8 cellular contexts compared by ENCODE assay signal in the genomic region with DNA sequence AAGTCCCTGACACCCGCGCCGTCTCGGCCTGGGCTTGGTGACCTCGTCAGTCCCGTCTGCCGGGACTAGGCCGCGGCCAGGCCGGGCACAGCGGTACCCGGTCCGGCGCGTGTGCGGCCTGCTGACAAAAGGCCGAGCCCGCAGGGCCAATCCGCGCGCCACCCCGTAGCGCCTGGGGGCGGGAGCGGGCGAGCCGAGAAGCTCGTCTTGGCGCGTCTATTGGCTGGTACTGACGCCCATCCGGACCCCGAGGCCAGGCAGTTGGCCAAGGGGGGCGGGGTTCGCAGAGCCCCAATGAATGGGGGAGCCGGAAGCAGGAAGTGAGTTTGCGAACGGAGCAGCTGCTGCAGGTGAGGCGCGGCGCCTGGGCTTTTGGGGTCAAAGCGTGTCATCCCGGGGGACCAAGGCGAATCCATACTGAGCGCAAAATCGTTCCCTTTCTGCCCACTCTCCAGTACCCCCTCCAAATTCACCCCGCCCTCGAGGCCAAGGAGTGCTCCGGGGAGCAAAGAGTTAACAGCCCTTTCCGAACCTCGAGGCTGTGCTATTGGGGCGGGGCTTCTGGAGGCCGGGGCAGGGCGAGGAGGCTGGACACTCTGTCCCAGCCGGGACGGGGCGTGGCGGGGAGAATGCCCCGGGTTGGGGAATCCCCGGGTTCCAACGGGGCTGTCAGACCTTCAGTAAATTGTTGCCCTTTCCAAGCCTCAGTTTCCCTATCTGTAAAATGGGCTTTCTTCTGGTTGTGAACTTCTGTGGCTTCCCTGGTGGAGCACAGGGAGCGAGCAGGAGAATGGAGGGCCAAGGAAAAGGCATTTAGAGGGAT. TPM values are rescaled to one million over a fixed set of nuclear protein-coding genes. Genes with fewer than 3 reads are reported as not detected.
A peak's percentile ranks its signal among the peaks of the same experiment; 100 is the strongest.
DNase-seq lines count a peak whose midpoint lies in the region; TF ChIP-seq lines count a peak whose summit lies in the region.

A gene with protein sequence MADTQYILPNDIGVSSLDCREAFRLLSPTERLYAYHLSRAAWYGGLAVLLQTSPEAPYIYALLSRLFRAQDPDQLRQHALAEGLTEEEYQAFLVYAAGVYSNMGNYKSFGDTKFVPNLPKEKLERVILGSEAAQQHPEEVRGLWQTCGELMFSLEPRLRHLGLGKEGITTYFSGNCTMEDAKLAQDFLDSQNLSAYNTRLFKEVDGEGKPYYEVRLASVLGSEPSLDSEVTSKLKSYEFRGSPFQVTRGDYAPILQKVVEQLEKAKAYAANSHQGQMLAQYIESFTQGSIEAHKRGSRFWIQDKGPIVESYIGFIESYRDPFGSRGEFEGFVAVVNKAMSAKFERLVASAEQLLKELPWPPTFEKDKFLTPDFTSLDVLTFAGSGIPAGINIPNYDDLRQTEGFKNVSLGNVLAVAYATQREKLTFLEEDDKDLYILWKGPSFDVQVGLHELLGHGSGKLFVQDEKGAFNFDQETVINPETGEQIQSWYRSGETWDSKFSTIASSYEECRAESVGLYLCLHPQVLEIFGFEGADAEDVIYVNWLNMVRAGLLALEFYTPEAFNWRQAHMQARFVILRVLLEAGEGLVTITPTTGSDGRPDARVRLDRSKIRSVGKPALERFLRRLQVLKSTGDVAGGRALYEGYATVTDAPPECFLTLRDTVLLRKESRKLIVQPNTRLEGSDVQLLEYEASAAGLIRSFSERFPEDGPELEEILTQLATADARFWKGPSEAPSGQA (plus strand): TSS at position 319 of the 823 bp plus-strand sequence. CDS start 1,767 bp downstream, outside the sequence.

- no peaks in the 10 kb centered on the region for H3K36me3 Mint-ChIP-seq in neural progenitor cell

- DNase-seq in HAP-1 (ENCODE audit: low spot score in 2 of 2) (peak; percentile 94 to 98), MM.1S (peak; percentile 99), SIG-M5 (lab: John Stamatoyannopoulos, UW) (peak; percentile 52), activated gamma-delta T cell treated with Interleukin-2 at 50 U/mL for 16 hours (peak; percentile 97), foreskin fibroblast (peak; percentile 96 to 99), neural progenitor cell (ENCODE audit: low spot score) (peak; percentile 99), stromal cell of bone marrow (ENCODE audit: low read depth) (peak; percentile 94)

- no peaks in the 10 kb centered on the region for H3K9me3 ChIP-seq in ES-I3 (ENCODE audit: control insufficient read depth, insufficient read depth, low read length)
- no peaks in the 10 kb centered on the region for H3K9me3 ChIP-seq in HAP-1
- no peaks in the 10 kb centered on the region for H3K9me3 ChIP-seq in MM.1S (replicated peaks; ENCODE audit: insufficient read depth, low read length)
- H3K9me3 ChIP-seq in neural progenitor cell (ENCODE audit: low read depth) = no peaks in the 10 kb centered on the region

- H3K9me2 ChIP-seq in MM.1S (replicated peaks; ENCODE audit: insufficient read depth, low read length) = no peaks in the 10 kb centered on the region

- H3F3A ChIP-seq in MM.1S (ENCODE audit: insufficient read depth, low read length) = no peaks in the 10 kb centered on the region
- H3F3A ChIP-seq in neural progenitor cell (ENCODE audit: low read depth) = peaks cover 41% of the 10 kb centered on the region

- peaks cover 30% of the 10 kb centered on the region for H3K79me2 ChIP-seq in MM.1S (ENCODE audit: low read length)
- H3K79me2 ChIP-seq in neural progenitor cell (ENCODE audit: low read depth) = peaks cover 20% of the 10 kb centered on the region

- H3K9me3 Mint-ChIP-seq in neural progenitor cell = no peaks in the 10 kb centered on the region

- 0 out of 2 replicates have a peak, but pooled peaks cover 3% of the 10 kb centered on the region for H4K20me1 ChIP-seq in MM.1S (ENCODE audit: insufficient read depth, low read length)
- H4K20me1 ChIP-seq in neural progenitor cell (ENCODE audit: low read depth) = peaks cover 31% of the 10 kb centered on the region

- peak within 1 kb of the TSS; percentile 93 for H3K4me3 Mint-ChIP-seq in neural progenitor cell

- in situ Hi-C loops in HAP-1 (cut with MboI; ENCODE audit: low sequenced_read_pairs) = no loop called here

- H3K27me3 ChIP-seq in HAP-1 (ENCODE audit: low read depth) (no peaks in the 10 kb centered on the region), MM.1S (replicated peaks; ENCODE audit: insufficient read depth, low read length) (no peaks in the 10 kb centered on the region), neural progenitor cell (no peaks in the 10 kb centered on the region)

- peaks cover 29% of the 10 kb centered on the region for H3K4me1 Mint-ChIP-seq in neural progenitor cell

- peaks cover 10% of the 10 kb centered on the region for H3K27me3 Mint-ChIP-seq in neural progenitor cell (ENCODE audit: insufficient read depth, low read depth)

- peak within 1 kb of the TSS; percentile 70 for H3K4me3 ChIP-seq in HAP-1
- H3K4me3 ChIP-seq in MM.1S (ENCODE audit: low read length) = peak within 1 kb of the TSS; percentile 99
- H3K4me3 ChIP-seq in foreskin fibroblast (ENCODE audit: low read depth in 1 of 2, low read length in 2 of 2) = peak within 1 kb of the TSS; percentile 67 to 97
- peak within 1 kb of the TSS; percentile 77 for H3K4me3 ChIP-seq in neural progenitor cell

- peak within 1 kb of the TSS; percentile 69 for H3K27ac ChIP-seq in MM.1S (ENCODE audit: low read length)
- peak within 1 kb of the TSS; percentile 68 for H3K27ac ChIP-seq in neural progenitor cell

- peak within 1 kb of the TSS; percentile 80 for H3K9ac ChIP-seq in ES-I3 (ENCODE audit: low read depth, low read length)
- peak within 1 kb of the TSS; percentile 99 for H3K9ac ChIP-seq in MM.1S (ENCODE audit: low read length)
- peak within 1 kb of the TSS; percentile 79 for H3K9ac ChIP-seq in neural progenitor cell

- H2AFZ ChIP-seq in MM.1S (ENCODE audit: low read length) (peak within 1 kb of the TSS; percentile 81), neural progenitor cell (replicated peaks) (peak within 1 kb of the TSS; percentile 78)

- H3K36me3 ChIP-seq in ES-I3 (ENCODE audit: insufficient read depth, low read length) (no peaks in the 10 kb centered on the region), HAP-1 (replicated peaks) (peaks cover 10% of the 10 kb centered on the region; the same call in 1 of the 2 replicates), MM.1S (replicated peaks; ENCODE audit: insufficient read depth, low read length) (no peaks in the 10 kb centered on the region), neural progenitor cell (no peaks in the 10 kb centered on the region)

- TF ChIP-seq CTCF in MM.1S (IDR thresholded peaks at IDR 0.05; ENCODE audit: low read length) (no peak), foreskin fibroblast (IDR thresholded peaks at IDR 0.05; ENCODE audit: low read depth, low read length) (no peak), neural progenitor cell (IDR thresholded peaks at IDR 0.05) (no peak)

- peak within 1 kb of the TSS; percentile 78 for H3K27ac Mint-ChIP-seq in neural progenitor cell

- H3K4me1 ChIP-seq in ES-I3 (ENCODE audit: insufficient read depth, low read length) = peaks cover 6% of the 10 kb centered on the region; the same call in 1 of the 2 replicates
- 0 out of 2 replicates have a peak, but pooled peaks cover 7% of the 10 kb centered on the region for H3K4me1 ChIP-seq in HAP-1
- no peaks in the 10 kb centered on the region for H3K4me1 ChIP-seq in MM.1S (ENCODE audit: low read length)
- H3K4me1 ChIP-seq in neural progenitor cell = peaks cover 3% of the 10 kb centered on the region

- H3K4me2 ChIP-seq in MM.1S (ENCODE audit: low read depth, low read length) (peak within 1 kb of the TSS; percentile 86), neural progenitor cell (peak within 1 kb of the TSS; percentile 93)

RNA-seq across cellular contexts. Expression of the gene that starts here (rescaled TPM):
- 41.3 and 70.1 TPM in 2 replicates for total RNA-seq in neural progenitor cell (ENCODE audit: low replicate concordance)

Comparison
In these comparisons a context has a peak if more than half of its experiments do, and no peak if none do; other contexts are left out.
1. Peak in every context shown above with its lines: DNase-seq, H3K4me3 ChIP-seq and H3K27ac ChIP-seq.